Comparison of ENCODE assay signal across 11 cellular contexts in the genomic region with DNA sequence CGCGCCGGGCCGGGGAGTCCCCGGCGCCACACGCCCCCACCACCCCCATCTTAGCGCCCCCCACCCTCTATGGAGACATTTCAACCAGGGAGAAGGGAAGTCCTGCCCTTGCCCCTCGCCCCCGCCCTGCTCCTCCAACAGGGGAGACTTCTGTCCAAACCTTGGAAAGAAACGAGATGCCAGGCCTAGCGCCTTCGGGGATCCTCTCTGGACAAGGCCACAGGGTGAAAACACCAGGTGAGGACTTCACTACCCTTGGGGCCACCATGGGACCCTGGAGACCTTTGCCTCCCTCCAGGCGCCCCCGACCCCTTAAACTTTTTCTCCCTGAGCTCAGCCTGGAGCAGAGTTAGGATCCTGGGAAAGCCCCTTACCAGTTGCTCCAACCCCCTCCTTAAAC. TPM values are rescaled to one million over a fixed set of nuclear protein-coding genes. Genes with fewer than 3 reads are reported as not detected.
DNase-seq lines count a peak whose midpoint lies in the region; ATAC-seq and TF ChIP-seq lines count a peak whose summit lies in the region.
"Had no signal": no experiment of that assay in that cellular context is flagged by ENCODE, and none has a peak within 500 bp of the region (broad histone marks: within the 10 kb centered on the region; RNA-seq: fewer than 3 reads in every experiment).

No MANE protein-coding gene starts in this region.

- H3K9ac ChIP-seq in mucosa of rectum (ENCODE audit: low read depth in 1 of 2, low read length in 2 of 2): no peak overlapping the region

- peak overlapping the region; percentile 32 to 47 for H3K27ac ChIP-seq in mucosa of rectum (ENCODE audit: low read depth in 2 of 2, low read length in 2 of 2)
- peak overlapping the region in 2 of 4 donors; percentile 40 to 53 for H3K27ac ChIP-seq in tibial nerve
- H3K27ac ChIP-seq: colonic mucosa had no signal

- H3K4me1 Mint-ChIP-seq in activated naive CD8-positive, alpha-beta T cell treated with anti-CD3 and anti-CD28 coated beads, Interleukin-2, amount 10 ng/mL, durations not matched to agents 7 days and 5 days: peaks cover 3% of the 10 kb centered on the region
- peaks cover 4% of the 10 kb centered on the region for H3K4me1 Mint-ChIP-seq in activated naive CD8-positive, alpha-beta T cell treated with anti-CD3 and anti-CD28 coated beads, Interleukin-2, amount 50 U/mL, for 24 hours
- H3K4me1 Mint-ChIP-seq in WTC11: peaks cover 16% of the 10 kb centered on the region

- POLR2A ChIA-PET in activated naive CD8-positive, alpha-beta T cell treated with anti-CD3 and anti-CD28 coated beads, Interleukin-2, amount 10 ng/mL, durations not matched to agents 7 days and 5 days (lab: Charles Lee): interaction anchor here (0.6 to 2.3 kb wide), 4 partner anchors 11 to 74 kb away, joined by 3 to 10 read pairs (median 4); a partner anchor contains a TSS
- POLR2A ChIA-PET in WTC11 (lab: Charles Lee): interaction anchor here (0.7 to 1.5 kb wide), 4 partner anchors 9 to 71 kb away, joined by 3 to 9 read pairs (median 6); a partner anchor contains a TSS

- no peaks in the 10 kb centered on the region for H3K9me3 ChIP-seq in mucosa of rectum (ENCODE audit: control insufficient read depth in 2 of 2, low read length in 2 of 2)
- H3K9me3 ChIP-seq in tibial nerve: no peaks in the 10 kb centered on the region
- H3K9me3 ChIP-seq: colonic mucosa had no signal

- H3K36me3 Mint-ChIP-seq in activated naive CD8-positive, alpha-beta T cell treated with anti-CD3 and anti-CD28 coated beads, Interleukin-2, amount 10 ng/mL, durations not matched to agents 7 days and 5 days: no peaks in the 10 kb centered on the region
- no peaks in the 10 kb centered on the region for H3K36me3 Mint-ChIP-seq in activated naive CD8-positive, alpha-beta T cell treated with anti-CD3 and anti-CD28 coated beads, Interleukin-2, amount 50 U/mL, for 24 hours (ENCODE audit: low read depth)
- H3K36me3 Mint-ChIP-seq in WTC11: no peaks in the 10 kb centered on the region
- H3K36me3 Mint-ChIP-seq: activated naive CD4-positive, alpha-beta T cell treated with anti-CD3 and anti-CD28 coated beads, Interleukin-2, amount 50 U/mL, for 24 hours had no signal

- H3K36me3 ChIP-seq in mucosa of rectum (ENCODE audit: control insufficient read depth in 2 of 2, insufficient read depth in 2 of 2, low read length in 2 of 2): no peaks in the 10 kb centered on the region
- no peaks in the 10 kb centered on the region for H3K36me3 ChIP-seq in tibial nerve
- H3K36me3 ChIP-seq: colonic mucosa had no signal

- no peaks in the 10 kb centered on the region for H3K9me3 Mint-ChIP-seq in activated naive CD8-positive, alpha-beta T cell treated with anti-CD3 and anti-CD28 coated beads, Interleukin-2, amount 10 ng/mL, durations not matched to agents 7 days and 5 days
- no peaks in the 10 kb centered on the region for H3K9me3 Mint-ChIP-seq in activated naive CD8-positive, alpha-beta T cell treated with anti-CD3 and anti-CD28 coated beads, Interleukin-2, amount 50 U/mL, for 24 hours
- H3K9me3 Mint-ChIP-seq in WTC11: no peaks in the 10 kb centered on the region
- H3K9me3 Mint-ChIP-seq: activated naive CD4-positive, alpha-beta T cell treated with anti-CD3 and anti-CD28 coated beads, Interleukin-2, amount 50 U/mL, for 24 hours had no signal

- peaks cover 5 to 7% of the 10 kb centered on the region in 2 donors for H3K27me3 ChIP-seq in mucosa of rectum (ENCODE audit: control insufficient read depth in 2 of 2, insufficient read depth in 2 of 2, low read length in 2 of 2)
- H3K27me3 ChIP-seq in tibial nerve: peaks cover 0 to 23% of the 10 kb centered on the region in 2 donors

- ATAC-seq in activated naive CD8-positive, alpha-beta T cell treated with anti-CD3 and anti-CD28 coated beads, Interleukin-2, amount 10 ng/mL, durations not matched to agents 7 days and 5 days (ENCODE audit: low read depth): no peak
- ATAC-seq in activated naive CD8-positive, alpha-beta T cell treated with anti-CD3 and anti-CD28 coated beads, Interleukin-2, amount 50 U/mL, for 24 hours: no peak
- no peak; the same call in 1 of the 2 replicates for ATAC-seq in WTC11

- peaks cover 12% of the 10 kb centered on the region for H3K27me3 Mint-ChIP-seq in activated naive CD8-positive, alpha-beta T cell treated with anti-CD3 and anti-CD28 coated beads, Interleukin-2, amount 10 ng/mL, durations not matched to agents 7 days and 5 days
- H3K27me3 Mint-ChIP-seq in activated naive CD8-positive, alpha-beta T cell treated with anti-CD3 and anti-CD28 coated beads, Interleukin-2, amount 50 U/mL, for 24 hours: peaks cover 36% of the 10 kb centered on the region
- H3K27me3 Mint-ChIP-seq in WTC11 (ENCODE audit: low read depth): peaks cover 34% of the 10 kb centered on the region

- H3K4me3 ChIP-seq in mucosa of rectum (ENCODE audit: low read length in 2 of 2) (no peak overlapping the region), tibial nerve (peak overlapping the region; percentile 21 to 50 (median 42))

- TF ChIP-seq CTCF in WTC11 (IDR thresholded peaks at IDR 0.05) (no peak), tibial nerve (IDR thresholded peaks at IDR 0.05) (no peak)

- WGBS in tibial nerve, 2 donors: 24 to 45% methylated on average over 5 to 7 of the region's 15 CpGs

- H3K4me1 ChIP-seq in mucosa of rectum (ENCODE audit: control insufficient read depth in 2 of 2, insufficient read depth in 2 of 2, low read length in 2 of 2): no peaks in the 10 kb centered on the region
- peaks cover 0 to 10% (median 4%) of the 10 kb centered on the region in 4 donors for H3K4me1 ChIP-seq in tibial nerve

- DNase-seq in activated naive CD8-positive, alpha-beta T cell treated with anti-CD3 and anti-CD28 coated beads, Interleukin-2, amount 10 ng/mL, durations not matched to agents 7 days and 5 days: no peak
- DNase-seq in activated naive CD8-positive, alpha-beta T cell treated with anti-CD3 and anti-CD28 coated beads, Interleukin-2, amount 50 U/mL, for 24 hours: no peak
- no peak for DNase-seq in WTC11 (ENCODE audit: low spot score)
- no peak for DNase-seq in tibial nerve (ENCODE audit: low spot score in 2 of 2)
- DNase-seq in mucosa of gallbladder (ENCODE audit: low spot score): no peak
- no peak for DNase-seq in COR-L47 (lab: John Stamatoyannopoulos, UW)
- no peak for DNase-seq in SW480 (ENCODE audit: low spot score)

- CTCF ChIA-PET in WTC11 (lab: Charles Lee): interaction anchor here (0.9 to 4.1 kb wide), 16 partner anchors 8 to 269 kb away, joined by 3 to 51 read pairs (median 8); a partner anchor contains a TSS

- H3K4me3 Mint-ChIP-seq in activated naive CD8-positive, alpha-beta T cell treated with anti-CD3 and anti-CD28 coated beads, Interleukin-2, amount 10 ng/mL, durations not matched to agents 7 days and 5 days: peak overlapping the region; percentile 29
- H3K4me3 Mint-ChIP-seq in activated naive CD8-positive, alpha-beta T cell treated with anti-CD3 and anti-CD28 coated beads, Interleukin-2, amount 50 U/mL, for 24 hours: no peak overlapping the region
- H3K4me3 Mint-ChIP-seq in WTC11: peak overlapping the region; percentile 47

- no peak overlapping the region for H3K27ac Mint-ChIP-seq in activated naive CD8-positive, alpha-beta T cell treated with anti-CD3 and anti-CD28 coated beads, Interleukin-2, amount 10 ng/mL, durations not matched to agents 7 days and 5 days
- no peak overlapping the region for H3K27ac Mint-ChIP-seq in activated naive CD8-positive, alpha-beta T cell treated with anti-CD3 and anti-CD28 coated beads, Interleukin-2, amount 50 U/mL, for 24 hours
- H3K27ac Mint-ChIP-seq in WTC11: no peak overlapping the region
- H3K27ac Mint-ChIP-seq: activated CD8-positive, alpha-beta T cell treated with anti-CD3 and anti-CD28 coated beads, Interleukin-2, amount 10 ng/mL, durations not matched to agents 7 days and 5 days; activated naive CD4-positive, alpha-beta T cell treated with anti-CD3 and anti-CD28 coated beads, Interleukin-2, amount 50 U/mL, for 24 hours had no signal

- no peak for TF ChIP-seq POLR2A in tibial nerve (IDR thresholded peaks at IDR 0.05)

- no peak for TF ChIP-seq EP300 in tibial nerve (IDR thresholded peaks at IDR 0.05)

TF ChIP-seq in WTC11, 78 proteins besides CTCF, POLR2A, EP300 and RAD21 (continues in another document):
- TF ChIP-seq CREM (CRISPR knock-in tag; IDR thresholded peaks at IDR 0.05) (no peak), CREB1 (CRISPR knock-in tag; IDR thresholded peaks at IDR 0.05) (no peak)
- TF ChIP-seq, protein P1, sequence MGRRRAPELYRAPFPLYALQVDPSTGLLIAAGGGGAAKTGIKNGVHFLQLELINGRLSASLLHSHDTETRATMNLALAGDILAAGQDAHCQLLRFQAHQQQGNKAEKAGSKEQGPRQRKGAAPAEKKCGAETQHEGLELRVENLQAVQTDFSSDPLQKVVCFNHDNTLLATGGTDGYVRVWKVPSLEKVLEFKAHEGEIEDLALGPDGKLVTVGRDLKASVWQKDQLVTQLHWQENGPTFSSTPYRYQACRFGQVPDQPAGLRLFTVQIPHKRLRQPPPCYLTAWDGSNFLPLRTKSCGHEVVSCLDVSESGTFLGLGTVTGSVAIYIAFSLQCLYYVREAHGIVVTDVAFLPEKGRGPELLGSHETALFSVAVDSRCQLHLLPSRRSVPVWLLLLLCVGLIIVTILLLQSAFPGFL (CRISPR knock-in tag; IDR thresholded peaks at IDR 0.05; ENCODE audit: borderline replicate concordance): no peak

RNA-seq across cellular contexts. Expression of a gene that starts 11.6 kb away (rescaled TPM):
- under 1 TPM; 0.23 to 0.67 TPM for total RNA-seq in activated naive CD8-positive, alpha-beta T cell treated with anti-CD3 and anti-CD28 coated beads, Interleukin-2, amount 10 ng/mL, durations not matched to agents 7 days and 5 days
- 0.27 to 0.79 TPM (median 0.44 TPM) in 3 replicates for total RNA-seq in WTC11 (2021)
- total RNA-seq in tibial nerve: under 1 TPM in 1 of 4 donors, not detected in 3; 0.42 TPM
- 1.5 TPM for total RNA-seq in mucosa of gallbladder

RNA-seq across cellular contexts. Expression of a gene that starts 29.4 kb away (rescaled TPM):
- 10 to 100 TPM; 53.9 to 64.4 TPM for total RNA-seq in activated naive CD8-positive, alpha-beta T cell treated with anti-CD3 and anti-CD28 coated beads, Interleukin-2, amount 10 ng/mL, durations not matched to agents 7 days and 5 days
- total RNA-seq in WTC11 (2021) (131 to 137 TPM (median 135 TPM) in 3 replicates), tibial nerve (10 to 100 TPM; 42.9 to 63.8 (median 53.9) TPM), mucosa of gallbladder (32.8 TPM)

RNA-seq across cellular contexts. Expression of a gene that starts 37.7 kb away (rescaled TPM):
- 10 to 100 TPM; 11.2 to 12.1 TPM for total RNA-seq in activated naive CD8-positive, alpha-beta T cell treated with anti-CD3 and anti-CD28 coated beads, Interleukin-2, amount 10 ng/mL, durations not matched to agents 7 days and 5 days
- total RNA-seq in WTC11 (2021): 30.2 to 36.6 TPM (median 35.3 TPM) in 3 replicates
- total RNA-seq in tibial nerve: 1 to 10 TPM; 1.5 to 5.4 (median 2.4) TPM
- total RNA-seq in mucosa of gallbladder: 19.0 TPM

RNA-seq across cellular contexts. Expression of a gene that starts 57.5 kb away (rescaled TPM):
- 10 to 100 TPM; 10.6 to 10.7 TPM for total RNA-seq in activated naive CD8-positive, alpha-beta T cell treated with anti-CD3 and anti-CD28 coated beads, Interleukin-2, amount 10 ng/mL, durations not matched to agents 7 days and 5 days
- total RNA-seq in WTC11 (2021) (6.7 to 7.8 TPM (median 6.8 TPM) in 3 replicates), tibial nerve (10 to 100 TPM; 14.4 to 26.4 (median 20.4) TPM), mucosa of gallbladder (20.3 TPM)

Comparison
In these comparisons a context has a peak if more than half of its experiments do, and no peak if none do; other contexts are left out.
1. H3K4me3 ChIP-seq: peak in tibial nerve (4 of 4); none in mucosa of rectum (0 of 2).